2 cellular contexts compared by ENCODE assay signal in genomic region chr5:158736134-158736533, GRCh38.
TF ChIP-seq lines count a peak whose summit lies in the region.

No MANE protein-coding gene starts in this region.

TF ChIP-seq in GM23338, 12 proteins besides CTCF, POLR2A, EP300 and RAD21 (continued from another document):
- TF ChIP-seq ZNF462 (CRISPR knock-in tag; IDR thresholded peaks at IDR 0.05) (no peak), CREB1 (CRISPR knock-in tag; IDR thresholded peaks at IDR 0.05; ENCODE audit: low read depth) (no peak), ZNF331 (CRISPR knock-in tag; IDR thresholded peaks at IDR 0.05; ENCODE audit: low read depth) (no peak), JUNB (IDR thresholded peaks at IDR 0.05; ENCODE audit: unreplicated experiment) (no peak), STAT1 (IDR thresholded peaks at IDR 0.05; ENCODE audit: unreplicated experiment) (no peak), REST (IDR thresholded peaks at IDR 0.05; ENCODE audit: unreplicated experiment) (no peak), ZNF114 (CRISPR knock-in tag; IDR thresholded peaks at IDR 0.05) (no peak), ETS1 (IDR thresholded peaks at IDR 0.05) (no peak)

TF ChIP-seq in HepG2, 621 proteins besides CTCF, POLR2A, EP300 and RAD21 (continued from another document):
- TF ChIP-seq ATF2 (CRISPR knock-in tag; IDR thresholded peaks at IDR 0.05) (no peak), ZGPAT (CRISPR knock-in tag; IDR thresholded peaks at IDR 0.05) (no peak), ZNF747 (CRISPR knock-in tag; IDR thresholded peaks at IDR 0.05; ENCODE audit: borderline replicate concordance) (no peak), ZNF549 (CRISPR knock-in tag; IDR thresholded peaks at IDR 0.05) (no peak), SMC3 (IDR thresholded peaks at IDR 0.05; ENCODE audit: low read length) (no peak), ZNF17 (CRISPR knock-in tag; IDR thresholded peaks at IDR 0.05) (no peak), ATAD3A (CRISPR knock-in tag; IDR thresholded peaks at IDR 0.05) (no peak), ZNF136 (CRISPR knock-in tag; IDR thresholded peaks at IDR 0.05; ENCODE audit: low read depth) (no peak), SP140L (CRISPR knock-in tag; IDR thresholded peaks at IDR 0.05; ENCODE audit: borderline replicate concordance) (no peak), MTERF4 (CRISPR knock-in tag; IDR thresholded peaks at IDR 0.05) (no peak), RFX3 (CRISPR knock-in tag; IDR thresholded peaks at IDR 0.05) (no peak), CSRNP1 (CRISPR knock-in tag; IDR thresholded peaks at IDR 0.05) (no peak), ARID5B (CRISPR knock-in tag; IDR thresholded peaks at IDR 0.05) (no peak), ZNF333 (CRISPR knock-in tag; IDR thresholded peaks at IDR 0.05; ENCODE audit: borderline replicate concordance) (no peak), ZBTB40 (IDR thresholded peaks at IDR 0.05) (no peak), ZBTB40 (CRISPR knock-in tag; IDR thresholded peaks at IDR 0.05) (no peak), ZBTB14 (CRISPR knock-in tag; IDR thresholded peaks at IDR 0.05) (no peak), ZNF160 (CRISPR knock-in tag; IDR thresholded peaks at IDR 0.05) (no peak), MXD4 (CRISPR knock-in tag; IDR thresholded peaks at IDR 0.05) (no peak)
TF ChIP-seq in HepG2: peak in this region for 0.
